In the genomic region with DNA sequence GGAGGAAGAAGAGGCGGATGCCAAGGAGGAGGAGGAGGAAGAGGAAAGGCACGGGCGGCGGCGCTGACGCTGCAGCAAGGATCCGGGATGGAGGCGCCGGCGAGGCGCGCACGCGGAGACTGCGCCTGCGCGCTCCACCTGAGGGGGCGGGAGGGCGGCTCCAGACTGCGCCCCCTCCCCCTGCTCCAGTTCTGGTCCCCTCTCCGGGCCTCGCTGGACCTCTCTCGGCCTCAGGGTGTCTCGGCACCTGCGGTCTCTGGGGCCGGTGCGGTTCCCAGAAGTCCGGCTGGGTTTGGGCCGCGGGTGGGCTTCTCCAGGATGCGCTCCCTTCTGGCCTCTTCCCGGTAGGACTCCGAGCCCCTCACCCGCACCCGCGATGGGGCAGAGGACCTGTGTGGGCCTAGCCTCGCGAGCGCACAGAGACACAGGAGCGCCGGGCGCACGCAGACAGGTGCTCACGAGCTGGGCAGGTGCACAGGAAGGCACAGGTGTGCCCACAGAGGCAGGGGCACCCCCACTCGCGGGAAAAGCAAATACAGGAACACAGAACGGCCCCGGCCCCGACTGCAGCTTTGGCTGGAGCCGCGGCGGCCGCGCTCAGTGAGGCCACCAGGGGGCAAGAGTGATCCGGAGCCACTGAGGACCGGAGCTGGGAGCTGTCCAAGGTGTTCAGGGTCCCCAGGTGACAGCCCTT, we compare ENCODE assay signal across 8 cellular contexts. TPM values are rescaled to one million over a fixed set of nuclear protein-coding genes. Genes with fewer than 3 reads are reported as not detected.
DNase-seq lines count a peak whose midpoint lies in the region; ATAC-seq, FAIRE-seq and TF ChIP-seq lines count a peak whose summit lies in the region.

A gene with protein sequence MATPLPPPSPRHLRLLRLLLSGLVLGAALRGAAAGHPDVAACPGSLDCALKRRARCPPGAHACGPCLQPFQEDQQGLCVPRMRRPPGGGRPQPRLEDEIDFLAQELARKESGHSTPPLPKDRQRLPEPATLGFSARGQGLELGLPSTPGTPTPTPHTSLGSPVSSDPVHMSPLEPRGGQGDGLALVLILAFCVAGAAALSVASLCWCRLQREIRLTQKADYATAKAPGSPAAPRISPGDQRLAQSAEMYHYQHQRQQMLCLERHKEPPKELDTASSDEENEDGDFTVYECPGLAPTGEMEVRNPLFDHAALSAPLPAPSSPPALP (minus strand): TSS at position 84 of the 694 bp plus-strand sequence. CDS start 188 bp downstream, outside the sequence.

- H3K4me1 ChIP-seq in endothelial cell of umbilical vein (ENCODE audit: control insufficient read depth, extremely low read depth, insufficient read depth, low read length), result peaks cover 35% of the 10 kb centered on the region

- H3K27me3 ChIP-seq in endothelial cell of umbilical vein (ENCODE audit: control insufficient read depth in 2 of 2, insufficient read depth in 2 of 2, low read length in 2 of 2), result peaks cover 0 to 3% of the 10 kb centered on the region in 2 experiments

- dilution Hi-C loops in endothelial cell of umbilical vein (cut with MboI; ENCODE audit: extremely low pct_ligation_motif_present, low sequenced_read_pairs), result no loop called here

- no TSS peak for BruUV-seq in endothelial cell of umbilical vein (replicated peaks; lab: Mats Ljungman, UMichigan)

- H3K9ac ChIP-seq in endothelial cell of umbilical vein (replicated peaks; ENCODE audit: extremely low read depth, insufficient read depth, low read length), result peak within 1 kb of the TSS; percentile 36

- CTCF ChIA-PET in endothelial cell of umbilical vein (lab: Charles Lee), result interaction anchor here (0.7 to 4.9 kb wide), 23 partner anchors 11 to 261 kb away, joined by 3 to 152 read pairs (median 7); a partner anchor contains a TSS

- no peaks in the 10 kb centered on the region for H4K20me1 ChIP-seq in endothelial cell of umbilical vein (replicated peaks; ENCODE audit: control insufficient read depth, extremely low read depth, insufficient read depth, low read length)

- TF ChIP-seq POLR2A in endothelial cell of umbilical vein (IDR thresholded peaks at IDR 0.05; ENCODE audit: low read depth, low read length), result peak; percentile 63

- H3K9me1 ChIP-seq in endothelial cell of umbilical vein (replicated peaks; ENCODE audit: control insufficient read depth, extremely low read depth, insufficient read depth, low read length), result no peaks in the 10 kb centered on the region

- H3K27ac ChIP-seq in endothelial cell of umbilical vein (ENCODE audit: insufficient read depth, low read depth, low read length), result peak within 1 kb of the TSS; percentile 41

- peak within 1 kb of the TSS; percentile 98 for H2AFZ ChIP-seq in endothelial cell of umbilical vein (ENCODE audit: low read depth, low read length)

- peak; percentile 85 for FAIRE-seq in endothelial cell of umbilical vein (lab: Jason Lieb, UNC)

- H3K4me3 ChIP-seq in endothelial cell of umbilical vein (replicated peaks in 1 of 3; ENCODE audit: insufficient read depth in 1 of 3, low read depth in 1 of 3, low read length in 3 of 3), result peak within 1 kb of the TSS; percentile 44 to 57 (median 54)

- intact Hi-C loops in endothelial cell of umbilical vein (cut with micrococcal nuclease), result loop anchor here (1.0 kb wide), 3 partner anchors 21 to 181 kb away; a partner anchor contains a TSS

- H3K9me3 ChIP-seq in endothelial cell of umbilical vein (replicated peaks; ENCODE audit: control insufficient read depth, insufficient read depth, low read length), result no peaks in the 10 kb centered on the region

- H3K36me3 ChIP-seq in endothelial cell of umbilical vein (ENCODE audit: control insufficient read depth in 2 of 2, extremely low read depth in 1 of 2, insufficient read depth in 2 of 2, low read length in 2 of 2), result no peaks in the 10 kb centered on the region

- ATAC-seq in HG02588 (IDR thresholded peaks at IDR 0.05; ENCODE audit: unreplicated experiment), result no peak

- DNase-seq in COLO668 (lab: John Stamatoyannopoulos, UW; ENCODE audit: unreplicated experiment), result peak; percentile 98
- peak; percentile 90 for DNase-seq in HK-2 (ENCODE audit: unreplicated experiment)
- DNase-seq in NOMO-1 treated with dmso at 0.1 percent for 144 hours (lab: John Stamatoyannopoulos, UW; ENCODE audit: unreplicated experiment), result peak; percentile 63
- peak; percentile 74 for DNase-seq in activated T-cell treated with anti-CD3 and anti-CD28 coated beads for 24 hours (ENCODE audit: low read depth)
- DNase-seq in endothelial cell of umbilical vein (ENCODE audit: low read depth, low spot score), result peak; percentile 79
- peak; percentile 47 for DNase-seq in middle frontal gyrus (ENCODE audit: extremely low spot score, low spot score)
- peak; percentile 55 to 56 for DNase-seq in stimulated activated CD8-positive, alpha-beta memory T cell treated with anti-CD3 and anti-CD28 coated beads, Interleukin-15, amount 100 ng/mL, for 4 hours (ENCODE audit: low read depth in 2 of 2)

- POLR2A ChIA-PET in endothelial cell of umbilical vein (lab: Charles Lee), result interaction anchor here (0.6 to 1.2 kb wide), 5 partner anchors 18 to 172 kb away, joined by 3 to 8 read pairs (median 4); a partner anchor contains a TSS

- TF ChIP-seq CTCF in endothelial cell of umbilical vein (IDR thresholded peaks at IDR 0.05; ENCODE audit: extremely low read depth in 1 of 2, insufficient read depth in 1 of 2, low read depth in 1 of 2, low read length in 2 of 2), result peak; percentile 94 to 96

- H3K79me2 ChIP-seq in endothelial cell of umbilical vein (ENCODE audit: control insufficient read depth, insufficient read depth, low read length), result peaks cover 33% of the 10 kb centered on the region

- H3K4me2 ChIP-seq in endothelial cell of umbilical vein (ENCODE audit: insufficient read depth, low read length), result peak within 1 kb of the TSS; percentile 56

TF ChIP-seq in endothelial cell of umbilical vein, 7 proteins besides CTCF, POLR2A, EP300 and RAD21:
- TF ChIP-seq, protein P1, sequence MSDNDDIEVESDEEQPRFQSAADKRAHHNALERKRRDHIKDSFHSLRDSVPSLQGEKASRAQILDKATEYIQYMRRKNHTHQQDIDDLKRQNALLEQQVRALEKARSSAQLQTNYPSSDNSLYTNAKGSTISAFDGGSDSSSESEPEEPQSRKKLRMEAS (IDR thresholded peaks at IDR 0.05; ENCODE audit: insufficient read depth, insufficient read length), result no peak
- TF ChIP-seq POLR2AphosphoS5 (IDR thresholded peaks at IDR 0.05; ENCODE audit: insufficient read depth, low read depth, low read length) (peak; percentile 29), EZH2 (IDR thresholded peaks at IDR 0.05; ENCODE audit: borderline replicate concordance, low read depth, low read length, severe bottlenecking) (peak; percentile 49)

RNA-seq across cellular contexts. Expression of the gene that starts here (rescaled TPM):
- 157 and 181 TPM in 2 replicates for total RNA-seq in endothelial cell of umbilical vein
- polyA plus RNA-seq in endothelial cell of umbilical vein, result 115 and 144 TPM in 2 replicates
- 36.8 and 76.5 TPM in 2 replicates for polyA plus RNA-seq in endothelial cell of umbilical vein (2011; cell fraction: cytosol; rRNA removed)
- 315 and 318 TPM in 2 replicates for polyA plus RNA-seq in endothelial cell of umbilical vein (2011; cell fraction: nucleus; rRNA removed)
- 82.5 and 142 TPM in 2 replicates for polyA plus RNA-seq in endothelial cell of umbilical vein (2012)
- 15.9 and 21.7 TPM in 2 replicates for polyA minus RNA-seq in endothelial cell of umbilical vein
- polyA minus RNA-seq in endothelial cell of umbilical vein (2011; cell fraction: cytosol; rRNA and poly(A)+ RNA removed), result 49.1 TPM
- polyA minus RNA-seq in endothelial cell of umbilical vein (2011; cell fraction: nucleus; rRNA and poly(A)+ RNA removed), result 24.8 and 73.7 TPM in 2 replicates

Comparison
In these comparisons a context has a peak if more than half of its experiments do, and no peak if none do; other contexts are left out.
1. DNase-seq: peak in every context shown above with its lines; median percentile 98 in COLO668; 90 in HK-2; 79 in endothelial cell of umbilical vein; 74 in activated T-cell treated with anti-CD3 and anti-CD28 coated beads for 24 hours; 63 in NOMO-1 treated with dmso at 0.1 percent for 144 hours; 56 in stimulated activated CD8-positive, alpha-beta memory T cell treated with anti-CD3 and anti-CD28 coated beads, Interleukin-15, amount 100 ng/mL, for 4 hours; 47 in middle frontal gyrus.